ENCODE assay signal across 23 cellular contexts in genomic region chr7:133051719-133052118, GRCh38.
"Had no signal": no experiment of that assay in that cellular context is flagged by ENCODE, and none has a peak within 500 bp of the region (broad histone marks: within the 10 kb centered on the region; RNA-seq: fewer than 3 reads in every experiment).

No MANE protein-coding gene starts in this region.

- H3K27ac Mint-ChIP-seq: activated CD4-positive, alpha-beta memory T cell treated with anti-CD3 and anti-CD28 coated beads for 36 hours; activated CD4-positive, alpha-beta T cell treated with anti-CD3 and anti-CD28 coated beads for 36 hours; activated naive CD8-positive, alpha-beta T cell treated with anti-CD3 and anti-CD28 coated beads, Interleukin-2, amount 10 ng/mL, durations not matched to agents 7 days and 5 days; activated T-helper 17 cell treated with anti-CD3 and anti-CD28 coated beads, Interleukin-2, amount 50 U/mL, for 72 hours; progenitor cell of endocrine pancreas; stimulated activated naive CD8-positive, alpha-beta T cell treated with anti-CD3 and anti-CD28 coated beads, Interleukin-15, Interleukin-2, amounts not matched to agents 100 ng/mL and 50 ng/mL, for 24 hours; type B pancreatic cell; WTC11 had no signal

- H3K9me3 ChIP-seq: esophagus muscularis mucosa, suprapubic skin had no signal

- DNase-seq: activated CD4-positive, alpha-beta memory T cell treated with anti-CD3 and anti-CD28 coated beads for 36 hours; activated CD4-positive, alpha-beta T cell treated with anti-CD3 and anti-CD28 coated beads for 36 hours; activated naive CD4-positive, alpha-beta T cell; activated naive CD8-positive, alpha-beta T cell treated with anti-CD3 and anti-CD28 coated beads, Interleukin-2, amount 10 ng/mL, durations not matched to agents 7 days and 5 days; activated T-cell treated with anti-CD3 and anti-CD28 coated beads for 4 hours; effector CD8-positive, alpha-beta T cell; islet precursor cell; midbrain; naive B cell; right cardiac atrium; small intestine; stimulated activated CD4-positive, alpha-beta T cell treated with anti-CD3 and anti-CD28 coated beads, Interleukin-15, amount 100 ng/mL, for 24 hours; stimulated activated CD4-positive, alpha-beta T cell treated with anti-CD3 and anti-CD28 coated beads, Interleukin-2, amount 100 ng/mL, for 48 hours; SW 1271 had no signal

- H3K4me3 Mint-ChIP-seq: activated CD4-positive, alpha-beta memory T cell treated with anti-CD3 and anti-CD28 coated beads for 36 hours; activated CD4-positive, alpha-beta T cell treated with anti-CD3 and anti-CD28 coated beads for 36 hours; activated naive CD8-positive, alpha-beta T cell treated with anti-CD3 and anti-CD28 coated beads, Interleukin-2, amount 10 ng/mL, durations not matched to agents 7 days and 5 days; activated T-helper 17 cell treated with anti-CD3 and anti-CD28 coated beads, Interleukin-2, amount 50 U/mL, for 72 hours; naive B cell; neural crest cell; stimulated activated naive CD8-positive, alpha-beta T cell treated with anti-CD3 and anti-CD28 coated beads, Interleukin-15, Interleukin-2, amounts not matched to agents 100 ng/mL and 50 ng/mL, for 24 hours; type B pancreatic cell; WTC11 had no signal

- H3K27me3 Mint-ChIP-seq: activated CD4-positive, alpha-beta memory T cell treated with anti-CD3 and anti-CD28 coated beads for 36 hours; activated CD4-positive, alpha-beta T cell treated with anti-CD3 and anti-CD28 coated beads for 36 hours; activated naive CD8-positive, alpha-beta T cell treated with anti-CD3 and anti-CD28 coated beads, Interleukin-2, amount 10 ng/mL, durations not matched to agents 7 days and 5 days; activated T-helper 17 cell treated with anti-CD3 and anti-CD28 coated beads, Interleukin-2, amount 50 U/mL, for 72 hours; naive B cell; progenitor cell of endocrine pancreas; stimulated activated naive CD8-positive, alpha-beta T cell treated with anti-CD3 and anti-CD28 coated beads, Interleukin-15, Interleukin-2, amounts not matched to agents 100 ng/mL and 50 ng/mL, for 24 hours; type B pancreatic cell had no signal

- H3K27me3 ChIP-seq: esophagus muscularis mucosa, suprapubic skin had no signal

- H3K9me3 Mint-ChIP-seq: activated CD4-positive, alpha-beta memory T cell treated with anti-CD3 and anti-CD28 coated beads for 36 hours; activated naive CD8-positive, alpha-beta T cell treated with anti-CD3 and anti-CD28 coated beads, Interleukin-2, amount 10 ng/mL, durations not matched to agents 7 days and 5 days; activated T-helper 17 cell treated with anti-CD3 and anti-CD28 coated beads, Interleukin-2, amount 50 U/mL, for 72 hours; naive B cell; neural crest cell; stimulated activated naive CD8-positive, alpha-beta T cell treated with anti-CD3 and anti-CD28 coated beads, Interleukin-15, Interleukin-2, amounts not matched to agents 100 ng/mL and 50 ng/mL, for 24 hours; type B pancreatic cell; WTC11 had no signal

- H3K36me3 ChIP-seq: esophagus muscularis mucosa, suprapubic skin had no signal

- H3K4me3 ChIP-seq: esophagus muscularis mucosa, lung, suprapubic skin had no signal
